13 cellular contexts compared by ENCODE assay signal in genomic region chr6:44047801-44048200, GRCh38.
"Had no signal": no experiment of that assay in that cellular context is flagged by ENCODE, and none has a peak within 500 bp of the region (broad histone marks: within the 10 kb centered on the region; RNA-seq: fewer than 3 reads in every experiment).

No MANE protein-coding gene starts in this region.

- H3K36me3 ChIP-seq: left lung, tibial nerve had no signal

- ATAC-seq: left lung; psoas muscle; stimulated activated memory B cell treated with anti-CD40 and anti-IgM and Interleukin-4, amounts not matched to agents 10 μg/mL and 1 μg/mL and 100 μg/mL, for 72 hours; T-cell had no signal

- H3K27ac ChIP-seq: epithelial cell of prostate, left lung, psoas muscle had no signal

- H3K27me3 ChIP-seq: left lung, tibial nerve had no signal

- H3K9me3 ChIP-seq: left lung, psoas muscle, tibial nerve had no signal

- H3K4me3 ChIP-seq: left lung, psoas muscle, tibial nerve had no signal

- DNase-seq: activated CD4-positive, CD25-positive, alpha-beta regulatory T cell treated with anti-CD3 and anti-CD28 coated beads, Interleukin-2, amount 50 U/mL, for 72 hours; activated naive CD4-positive, alpha-beta T cell; activated naive CD8-positive, alpha-beta T cell treated with anti-CD3 and anti-CD28 coated beads, Interleukin-2, amount 10 ng/mL, durations not matched to agents 7 days and 5 days; activated T-cell treated with anti-CD3 and anti-CD28 coated beads for 4 hours; anterior cingulate cortex; left lung; nephron progenitor cell; psoas muscle; T-cell; T-helper 9 cell had no signal
